In genomic region chr2:45497355-45497754, GRCh38 we compare ENCODE assay signal across 10 cellular contexts.
DNase-seq lines count a peak whose midpoint lies in the region; ATAC-seq and TF ChIP-seq lines count a peak whose summit lies in the region.
"Had no signal": no experiment of that assay in that cellular context is flagged by ENCODE, and none has a peak within 500 bp of the region (broad histone marks: within the 10 kb centered on the region; RNA-seq: fewer than 3 reads in every experiment).

No MANE protein-coding gene starts in this region.

- peaks cover 6% of the 10 kb centered on the region for H3K4me1 Mint-ChIP-seq in CD4-positive, alpha-beta T cell (ENCODE audit: low read depth)

- TF ChIP-seq CTCF in CD4-positive, alpha-beta T cell (IDR thresholded peaks at IDR 0.05): no peak
- TF ChIP-seq CTCF in fibroblast of the aortic adventitia (IDR thresholded peaks at IDR 0.05; ENCODE audit: insufficient read depth, low read length): no peak

- H3K4me3 ChIP-seq in fibroblast of the aortic adventitia (ENCODE audit: low read depth, low read length): no peak overlapping the region

- peak overlapping the region; percentile 12 for H3K27ac Mint-ChIP-seq in CD4-positive, alpha-beta T cell

- no peak for ATAC-seq in CD4-positive, alpha-beta T cell (ENCODE audit: poor library complexity)
- ATAC-seq in GM19324 (IDR thresholded peaks at IDR 0.05; ENCODE audit: low FRiP score, unreplicated experiment): peak; percentile 66
- peak; percentile 69 for ATAC-seq in HG03439 (IDR thresholded peaks at IDR 0.05; ENCODE audit: unreplicated experiment)

- DNase-seq in CD4-positive, alpha-beta T cell: no peak
- DNase-seq in fibroblast of the aortic adventitia (ENCODE audit: low read depth) (peak; percentile 11), AG08396 (ENCODE audit: low spot score) (no peak), KBM-7 (no peak), hypothalamus (lab: John Stamatoyannopoulos, UW) (no peak), HUDEP-2 (lab: John Stamatoyannopoulos, UW; ENCODE audit: unreplicated experiment in 76 of 76) (no peak)
- DNase-seq: dermis blood vessel endothelial cell, NCI-H187 treated with DMSO at 0.1 percent for 48 hours had no signal

- no peak overlapping the region for H3K27ac ChIP-seq in CD4-positive, alpha-beta T cell (ENCODE audit: low read depth, low read length)

- no peaks in the 10 kb centered on the region for H3K9me3 Mint-ChIP-seq in CD4-positive, alpha-beta T cell

- peaks cover 16% of the 10 kb centered on the region for H3K36me3 Mint-ChIP-seq in CD4-positive, alpha-beta T cell (ENCODE audit: low read depth)

- in situ Hi-C loops in KBM-7 (cut with MboI; ENCODE audit: low pct_unique_long_range_greater_than_20kb, low sequenced_read_pairs): loop anchor here (25.0 kb wide), 1 partner anchor 510 kb away; no protein-coding TSS in a partner anchor

- POLR2A ChIA-PET in CD4-positive, alpha-beta T cell (lab: Charles Lee): no interaction called here

- CTCF ChIA-PET in CD4-positive, alpha-beta T cell (lab: Charles Lee): no interaction called here

- H3K27me3 Mint-ChIP-seq in CD4-positive, alpha-beta T cell: no peaks in the 10 kb centered on the region

- no peaks in the 10 kb centered on the region for H3K27me3 ChIP-seq in CD4-positive, alpha-beta T cell (ENCODE audit: control insufficient read depth, insufficient read depth, low read length)

- no peaks in the 10 kb centered on the region for H3K9me3 ChIP-seq in CD4-positive, alpha-beta T cell (ENCODE audit: control insufficient read depth, low read length)

- no peak overlapping the region for H3K4me3 Mint-ChIP-seq in CD4-positive, alpha-beta T cell

- intact Hi-C loops in CD4-positive, alpha-beta T cell (cut with DNase I, micrococcal nuclease): loop anchor here in 1 of 2 experiments (10.0 kb wide), 1 partner anchor 1453 kb away; no protein-coding TSS in a partner anchor
